ENCODE assay signal across 10 cellular contexts in the genomic region with DNA sequence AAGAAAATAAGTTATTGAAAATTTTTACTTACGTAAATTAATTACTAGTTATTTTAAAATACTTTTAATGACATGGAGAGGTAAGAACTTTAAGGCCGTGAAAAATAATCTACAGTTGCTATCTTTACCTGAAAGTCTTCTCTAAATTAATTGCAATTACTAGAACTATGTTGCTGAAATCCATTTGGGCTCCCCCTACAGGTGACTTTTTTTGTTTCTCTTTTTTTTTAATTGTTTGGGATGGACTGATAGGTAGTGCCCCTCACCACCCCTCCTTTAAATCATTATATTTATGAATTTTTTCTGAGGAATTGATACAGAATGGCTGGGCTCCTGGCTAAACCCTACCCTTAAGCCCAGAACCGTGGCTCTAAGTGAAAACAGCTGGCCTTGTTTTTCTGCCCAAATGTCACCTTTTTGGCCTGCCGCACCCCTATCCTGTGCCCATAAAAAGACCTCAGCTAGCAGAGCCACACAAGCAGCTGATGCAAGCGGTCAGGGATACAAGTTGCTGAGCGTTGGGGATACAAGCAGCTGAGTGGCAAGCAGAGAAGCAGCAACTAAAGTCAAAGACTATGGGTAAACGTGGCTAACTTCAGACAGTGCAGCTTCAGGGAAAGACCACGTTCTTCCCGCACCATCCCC.
DNase-seq lines count a peak whose midpoint lies in the region; ATAC-seq and TF ChIP-seq lines count a peak whose summit lies in the region.
"Had no signal": no experiment of that assay in that cellular context is flagged by ENCODE, and none has a peak within 500 bp of the region (broad histone marks: within the 10 kb centered on the region; RNA-seq: fewer than 3 reads in every experiment).

No MANE protein-coding gene starts in this region.

- H3K4me1 ChIP-seq in adrenal gland (replicated peaks in 1 of 2) = no peaks in the 10 kb centered on the region

- DNase-seq in stimulated activated naive CD8-positive, alpha-beta T cell treated with anti-CD3 and anti-CD28 coated beads, Interleukin-15, amount 100 ng/mL, for 72 hours = no peak
- no peak for DNase-seq in stimulated activated naive CD8-positive, alpha-beta T cell treated with anti-CD3 and anti-CD28 coated beads, Interleukin-15, Interleukin-2, amounts not matched to agents 100 U/mL and 50 U/mL, for 24 hours
- DNase-seq in Kasumi-1 (lab: John Stamatoyannopoulos, UW) (peak; percentile 1 to 25), choroid plexus epithelial cell (ENCODE audit: low read depth) (peak; percentile 1), NCI-H1436 (lab: John Stamatoyannopoulos, UW) (no peak), adrenal gland (no peak)
- DNase-seq: activated effector memory CD4-positive, alpha-beta T cell treated with Interleukin-2 at 50 U/mL for 16 hours had no signal

- intact Hi-C loops in adrenal gland (cut with DNase I) = no loop called here

- no peak overlapping the region for H3K27ac ChIP-seq in adrenal gland

- no peaks in the 10 kb centered on the region for H3K27me3 ChIP-seq in adrenal gland

- H3K9me3 ChIP-seq in adrenal gland (replicated peaks in 1 of 3) = no peaks in the 10 kb centered on the region

- H3K27ac Mint-ChIP-seq in stimulated activated naive CD8-positive, alpha-beta T cell treated with anti-CD3 and anti-CD28 coated beads, Interleukin-15, amount 100 ng/mL, for 72 hours = no peak overlapping the region
- H3K27ac Mint-ChIP-seq: B cell had no signal

- TF ChIP-seq POLR2A in adrenal gland (IDR thresholded peaks at IDR 0.05) = no peak

- H3K4me1 Mint-ChIP-seq in stimulated activated naive CD8-positive, alpha-beta T cell treated with anti-CD3 and anti-CD28 coated beads, Interleukin-15, amount 100 ng/mL, for 72 hours = no peaks in the 10 kb centered on the region
- H3K4me1 Mint-ChIP-seq: B cell had no signal

- H3K4me3 Mint-ChIP-seq in stimulated activated naive CD8-positive, alpha-beta T cell treated with anti-CD3 and anti-CD28 coated beads, Interleukin-15, amount 100 ng/mL, for 72 hours = no peak overlapping the region
- H3K4me3 Mint-ChIP-seq: B cell had no signal

- WGBS in adrenal gland, 4 donors = 49 to 70% (median 57%) methylated on average over 9 of the region's 9 CpGs

- H3K27me3 Mint-ChIP-seq in stimulated activated naive CD8-positive, alpha-beta T cell treated with anti-CD3 and anti-CD28 coated beads, Interleukin-15, amount 100 ng/mL, for 72 hours = no peaks in the 10 kb centered on the region
- H3K27me3 Mint-ChIP-seq: B cell had no signal

- H3K36me3 ChIP-seq in adrenal gland (replicated peaks in 1 of 2) = no peaks in the 10 kb centered on the region

- peak; percentile 35 for ATAC-seq in stimulated activated naive CD8-positive, alpha-beta T cell treated with anti-CD3 and anti-CD28 coated beads, Interleukin-15, amount 100 ng/mL, for 72 hours
- ATAC-seq in stimulated activated naive CD8-positive, alpha-beta T cell treated with anti-CD3 and anti-CD28 coated beads, Interleukin-15, Interleukin-2, amounts not matched to agents 100 U/mL and 50 U/mL, for 24 hours = no peak
- ATAC-seq in HG03095 (IDR thresholded peaks at IDR 0.05; ENCODE audit: unreplicated experiment) (no peak), GM21619 (IDR thresholded peaks at IDR 0.05; ENCODE audit: unreplicated experiment) (no peak)

- H3K4me3 ChIP-seq in choroid plexus epithelial cell (ENCODE audit: low read depth, low read length) (no peak overlapping the region), adrenal gland (no peak overlapping the region)

- TF ChIP-seq CTCF in choroid plexus epithelial cell (conservative IDR thresholded peaks at IDR 0.05; ENCODE audit: low read depth, low read length) (peak; percentile 19), adrenal gland (IDR thresholded peaks at IDR 0.05) (peak in 1 of 6 experiments; percentile 10)

- no peaks in the 10 kb centered on the region for H3K9me3 Mint-ChIP-seq in stimulated activated naive CD8-positive, alpha-beta T cell treated with anti-CD3 and anti-CD28 coated beads, Interleukin-15, amount 100 ng/mL, for 72 hours

Comparison
In these comparisons a context has a peak if more than half of its experiments do, and no peak if none do; other contexts are left out.
1. DNase-seq: peak in Kasumi-1 (2 of 2) and choroid plexus epithelial cell (single experiment); none in stimulated activated naive CD8-positive, alpha-beta T cell treated with anti-CD3 and anti-CD28 coated beads, Interleukin-15, amount 100 ng/mL, for 72 hours (0 of 2), stimulated activated naive CD8-positive, alpha-beta T cell treated with anti-CD3 and anti-CD28 coated beads, Interleukin-15, Interleukin-2, amounts not matched to agents 100 U/mL and 50 U/mL, for 24 hours (single experiment), NCI-H1436 (single experiment) and adrenal gland (0 of 7).